Comparison of ENCODE assay signal across 8 cellular contexts in the genomic region with DNA sequence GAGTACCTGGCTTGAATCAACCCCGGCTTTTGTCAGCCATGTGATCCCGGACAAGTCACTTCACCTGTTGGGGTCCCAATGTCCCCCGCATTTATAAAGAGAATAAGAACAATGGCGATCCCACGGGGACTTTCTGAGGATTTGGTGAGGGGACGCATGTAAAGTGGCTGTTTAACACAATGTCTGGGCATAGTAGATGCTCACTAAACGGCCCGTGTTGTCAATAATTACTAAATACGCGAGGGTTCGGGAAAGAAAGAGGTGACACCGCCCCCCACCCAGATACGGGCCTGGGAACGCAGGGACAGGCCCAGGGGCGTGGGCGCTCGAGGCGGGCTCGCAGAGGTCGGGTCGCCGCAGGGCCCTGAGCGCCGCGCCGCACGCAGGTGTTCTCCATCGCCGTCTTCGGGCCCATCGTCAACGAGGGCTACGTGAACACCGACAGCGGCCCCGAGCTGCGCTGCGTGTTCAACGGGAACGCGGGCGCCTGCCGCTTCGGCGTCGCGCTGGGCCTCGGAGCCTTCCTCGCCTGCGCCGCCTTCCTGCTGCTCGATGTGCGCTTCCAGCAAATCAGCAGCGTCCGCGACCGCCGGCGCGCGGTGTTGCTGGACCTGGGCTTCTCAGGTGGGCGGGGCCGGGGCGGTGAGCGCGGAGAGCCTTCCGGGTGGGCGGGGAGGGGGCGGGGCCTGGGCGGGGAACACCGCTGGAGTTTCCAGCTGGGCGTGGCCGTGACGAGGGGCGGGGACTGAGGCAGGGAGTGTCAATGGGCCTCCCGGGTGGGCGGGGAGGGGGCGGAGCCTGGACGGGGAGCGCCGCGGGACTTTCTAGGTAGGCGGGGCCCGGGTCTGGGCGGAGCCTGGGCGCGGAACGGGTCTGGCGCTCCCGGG. TPM values are rescaled to one million over a fixed set of nuclear protein-coding genes. Genes with fewer than 3 reads are reported as not detected.
DNase-seq lines count a peak whose midpoint lies in the region; ATAC-seq and TF ChIP-seq lines count a peak whose summit lies in the region.

No MANE protein-coding gene starts in this region.

- intact Hi-C loops in IMR-90 (cut with micrococcal nuclease) = no loop called here
- intact Hi-C loops in colonic mucosa (cut with DNase I) = no loop called here
- intact Hi-C loops in left colon (cut with DNase I, micrococcal nuclease) = no loop called here

- H3K9ac ChIP-seq in IMR-90 (ENCODE audit: low read depth, low read length) = no peak overlapping the region
- H3K9ac ChIP-seq in colonic mucosa (ENCODE audit: low read depth in 2 of 2, low read length in 2 of 2) = peak overlapping the region in 1 of 2 donors; percentile 66

- H2AK5ac ChIP-seq in IMR-90 (ENCODE audit: low read depth, low read length) = 0 out of 2 replicates have a peak overlapping the region, but pooled peaks have one; percentile 19

- BruUV-seq in IMR-90 (replicated peaks; lab: Mats Ljungman, UMichigan) = no TSS peak

- POLR2A ChIA-PET in IMR-90 (lab: Charles Lee; ENCODE audit: unreplicated experiment) = interaction anchor here (0.6 kb wide), 2 partner anchors 85 to 149 kb away, joined by 3 to 11 read pairs; no protein-coding TSS in a partner anchor

- in situ Hi-C loops in IMR-90 (cut with MboI; ENCODE audit: low sequenced_read_pairs) = no loop called here

- CTCF ChIA-PET in IMR-90 (lab: Yijun Ruan, JAX) = interaction anchor here (1.1 kb wide), 1 partner anchor 11 kb away, joined by 3 read pairs; no protein-coding TSS in a partner anchor

- dilution Hi-C loops in IMR-90 (cut with HindIII; ENCODE audit: low sequenced_read_pairs, unreplicated experiment) = no loop called here

- peaks cover 2% of the 10 kb centered on the region; the same call in 1 of the 2 replicates for H3K9me3 ChIP-seq in IMR-90 (ENCODE audit: control insufficient read depth, insufficient read depth, low read length)
- no peaks in the 10 kb centered on the region for H3K9me3 ChIP-seq in colonic mucosa

- no peaks in the 10 kb centered on the region; the same call in 1 of the 2 replicates for H4K20me1 ChIP-seq in IMR-90 (ENCODE audit: insufficient read depth, low read length)

- H3K27ac ChIP-seq in IMR-90 (ENCODE audit: insufficient read depth, low read length) (no peak overlapping the region), colonic mucosa (peak overlapping the region; percentile 59)

- no peak overlapping the region for H2BK15ac ChIP-seq in IMR-90 (ENCODE audit: low read depth, low read length)

- peaks cover 17% of the 10 kb centered on the region for H3K27me3 ChIP-seq in IMR-90 (ENCODE audit: control insufficient read depth, insufficient read depth, low read length)
- H3K27me3 ChIP-seq in colonic mucosa = peaks cover 23% of the 10 kb centered on the region

- peak overlapping the region; percentile 57; the same call in 1 of the 2 replicates for H3K14ac ChIP-seq in IMR-90 (replicated peaks; ENCODE audit: low read depth, low read length)

- H3K4ac ChIP-seq in IMR-90 (ENCODE audit: low read depth, low read length) = peak overlapping the region; percentile 47

- no peak overlapping the region; the same call in 1 of the 2 replicates for H3K23ac ChIP-seq in IMR-90 (ENCODE audit: low read depth, low read length)

- peaks cover 0 to 21% of the 10 kb centered on the region in 2 experiments; a peak in 3 of 4 replicates for H3K79me1 ChIP-seq in IMR-90 (ENCODE audit: low read depth in 1 of 2, low read length in 2 of 2)

- H3K9me1 ChIP-seq in IMR-90 (ENCODE audit: insufficient read depth, low read length) = peaks cover 25% of the 10 kb centered on the region

- H4K8ac ChIP-seq in IMR-90 (ENCODE audit: low read depth in 2 of 2, low read length in 2 of 2) = peak overlapping the region in 1 of 2 experiments; percentile 94; a peak in 2 of 4 replicates

- H3K36me3 ChIP-seq in IMR-90 (ENCODE audit: control insufficient read depth, insufficient read depth, low read length) (peaks cover 3% of the 10 kb centered on the region; the same call in 1 of the 2 replicates), colonic mucosa (no peaks in the 10 kb centered on the region)

- ATAC-seq in GM21360 (IDR thresholded peaks at IDR 0.05; ENCODE audit: unreplicated experiment) (peak; percentile 42), IMR-90 (ENCODE audit: low read depth) (peak; percentile 95), left colon (peak; percentile 79)

- TF ChIP-seq RAD21 in IMR-90 (IDR thresholded peaks at IDR 0.05; ENCODE audit: low read length) = no peak

- H3K18ac ChIP-seq in IMR-90 (ENCODE audit: low read depth, low read length) = no peak overlapping the region

- H3K4me2 ChIP-seq in IMR-90 (ENCODE audit: low read depth, low read length) = peak overlapping the region; percentile 70

- no peak overlapping the region for H2BK20ac ChIP-seq in IMR-90 (ENCODE audit: low read depth, low read length)

- H2BK120ac ChIP-seq in IMR-90 (ENCODE audit: low read depth, low read length) = peak overlapping the region; percentile 40; the same call in 1 of the 2 replicates

- 12% methylated on average over 28 of the region's 90 CpGs; no CpG with 5 or more reads in 1 of the 2 experiments for WGBS in IMR-90 (ENCODE audit: extremely low coverage in 2 of 2, insufficient read length in 1 of 2), 2 experiments

- no peak for TF ChIP-seq POLR2A in IMR-90 (IDR thresholded peaks at IDR 0.05; ENCODE audit: low read depth, low read length)

- H2AK9ac ChIP-seq in IMR-90 (replicated peaks; ENCODE audit: low read depth, low read length, poor library complexity) = peak overlapping the region; percentile 88

- H4K91ac ChIP-seq in IMR-90 (ENCODE audit: insufficient read depth, low read depth, low read length) = no peak overlapping the region

- no peak overlapping the region for H3K56ac ChIP-seq in IMR-90 (ENCODE audit: extremely low read depth, insufficient read depth, low read length)

- peak overlapping the region; percentile 96 for H2AFZ ChIP-seq in IMR-90 (replicated peaks; ENCODE audit: low read length, poor library complexity)

- H3K4me3 ChIP-seq in IMR-90 (ENCODE audit: insufficient read depth, low read depth, low read length) (peak overlapping the region; percentile 47), colonic mucosa (peak overlapping the region; percentile 23)

- H3K4me1 ChIP-seq in IMR-90 (ENCODE audit: control insufficient read depth, insufficient read depth, low read length) (peaks cover 19% of the 10 kb centered on the region), colonic mucosa (peaks cover 16% of the 10 kb centered on the region)

- DNase-seq in C1 segment of cervical spinal cord (lab: John Stamatoyannopoulos, UW) = peak in 13 of 14 donors; percentile 40 to 88 (median 79)
- DNase-seq in IMR-90 = peak; percentile 83
- peak; percentile 99 for DNase-seq in activated CD4-positive, alpha-beta T cell treated with anti-CD3 and anti-CD28 coated beads, Interleukin-2, amount 50 U/mL, for 1 hour
- DNase-seq in colonic mucosa = peak; percentile 99
- DNase-seq in left colon = peak; percentile 95 to 97
- DNase-seq in stimulated activated CD4-positive, alpha-beta T cell treated with anti-CD3 and anti-CD28 coated beads, Interleukin-1b, Interleukin-23, amount 100 ng/mL, for 1 hour (ENCODE audit: low read depth in 2 of 2) = peak; percentile 99
- no peak for DNase-seq in H4 (ENCODE audit: low spot score)

- no peak for TF ChIP-seq CTCF in IMR-90 (conservative IDR thresholded peaks at IDR 0.05; ENCODE audit: low read depth, low read length)
- TF ChIP-seq CTCF in colonic mucosa (IDR thresholded peaks at IDR 0.05) = no peak

- H2BK5ac ChIP-seq in IMR-90 (ENCODE audit: low read depth, low read length, poor library complexity, severe bottlenecking) = no peak overlapping the region

- H4K5ac ChIP-seq in IMR-90 (ENCODE audit: low read depth, low read length) = peak overlapping the region; percentile 62

TF ChIP-seq in IMR-90, 13 proteins besides CTCF, POLR2A, EP300 and RAD21:
- TF ChIP-seq MAZ (IDR thresholded peaks at IDR 0.05; ENCODE audit: borderline replicate concordance, low read depth, low read length) = 0 out of 2 replicates have a peak, but pooled peaks have one; percentile 3
- TF ChIP-seq MXI1 (IDR thresholded peaks at IDR 0.05; ENCODE audit: borderline replicate concordance, low read depth, low read length) = no peak
- TF ChIP-seq RCOR1 (IDR thresholded peaks at IDR 0.05; ENCODE audit: insufficient replicate concordance, low read length) = no peak

RNA-seq across cellular contexts. Expression of a gene that starts 2.1 kb away (rescaled TPM):
- total RNA-seq in IMR-90 (2012; rRNA removed) = 1.8 and 1.9 TPM in 2 replicates
- 5.8 and 6.6 TPM in 2 replicates for polyA plus RNA-seq in IMR-90 (2012; rRNA removed)
- 4.4 and 11.7 TPM in 2 replicates for polyA plus RNA-seq in IMR-90 (2012; cell fraction: cytosol; rRNA removed)
- polyA plus RNA-seq in IMR-90 (2012; cell fraction: nucleus; rRNA removed; ENCODE audit: low replicate concordance) = 6.9 and 13.6 TPM in 2 replicates
- 1 to 10 TPM; 1.5 to 1.9 TPM for total RNA-seq in colonic mucosa
- 1 to 10 TPM; 1.6 to 3.0 TPM for total RNA-seq in left colon
- 3.4 and 7.7 TPM in 2 replicates for total RNA-seq in H4 (2014; rRNA removed; shearing (Covaris generic))

RNA-seq across cellular contexts. Expression of a gene that starts 7.8 kb away (rescaled TPM):
- 6.8 and 8.6 TPM in 2 replicates for total RNA-seq in IMR-90 (2012; rRNA removed)
- 19.8 and 28.0 TPM in 2 replicates for polyA plus RNA-seq in IMR-90 (2012; rRNA removed)
- polyA plus RNA-seq in IMR-90 (2012; cell fraction: cytosol; rRNA removed) = 10.4 and 16.3 TPM in 2 replicates
- 12.8 and 25.0 TPM in 2 replicates for polyA plus RNA-seq in IMR-90 (2012; cell fraction: nucleus; rRNA removed; ENCODE audit: low replicate concordance)
- total RNA-seq in colonic mucosa = 10 to 100 TPM; 76.6 to 79.5 TPM
- total RNA-seq in left colon = 10 to 100 TPM; 73.7 to 82.3 TPM
- 13.4 and 15.1 TPM in 2 replicates for total RNA-seq in H4 (2014; rRNA removed; shearing (Covaris generic))

RNA-seq across cellular contexts. Expression of a gene that starts 10.6 kb away (rescaled TPM):
- total RNA-seq in IMR-90 (2012; rRNA removed) (not detected in 2 replicates), colonic mucosa (10 to 100 TPM; 43.9 to 80.1 TPM), left colon (10 to 100 TPM; 34.6 to 49.0 TPM)
- polyA plus RNA-seq in IMR-90 (2012; rRNA removed) = 0.32 and 0.56 TPM in 2 replicates
- polyA plus RNA-seq in IMR-90 (2012; cell fraction: cytosol; rRNA removed) = 0.14 TPM in 1 of 2 replicates, not detected in the other
- polyA plus RNA-seq in IMR-90 (2012; cell fraction: nucleus; rRNA removed; ENCODE audit: low replicate concordance) = 2.6 and 8.8 TPM in 2 replicates
- not detected in 2 replicates for total RNA-seq in H4 (2014; rRNA removed; shearing (Covaris generic))

RNA-seq across cellular contexts. Expression of a gene that starts 17.8 kb away (rescaled TPM):
- total RNA-seq in IMR-90 (2012; rRNA removed) (3.4 and 4.4 TPM in 2 replicates), colonic mucosa (10 to 100 TPM; 45.4 to 64.3 TPM), left colon (10 to 100 TPM; 45.8 to 52.8 TPM)
- polyA plus RNA-seq in IMR-90 (2012; rRNA removed) = 36.4 and 40.6 TPM in 2 replicates
- 23.6 and 37.3 TPM in 2 replicates for polyA plus RNA-seq in IMR-90 (2012; cell fraction: cytosol; rRNA removed)
- polyA plus RNA-seq in IMR-90 (2012; cell fraction: nucleus; rRNA removed; ENCODE audit: low replicate concordance) = 98.8 and 225 TPM in 2 replicates
- total RNA-seq in H4 (2014; rRNA removed; shearing (Covaris generic)) = 5.5 and 10.4 TPM in 2 replicates

RNA-seq across cellular contexts. Expression of a gene that starts 20.0 kb away (rescaled TPM):
- 38.5 and 40.3 TPM in 2 replicates for total RNA-seq in IMR-90 (2012; rRNA removed)
- 60.8 and 61.5 TPM in 2 replicates for polyA plus RNA-seq in IMR-90 (2012; rRNA removed)
- polyA plus RNA-seq in IMR-90 (2012; cell fraction: cytosol; rRNA removed) = 48.5 and 64.1 TPM in 2 replicates
- polyA plus RNA-seq in IMR-90 (2012; cell fraction: nucleus; rRNA removed; ENCODE audit: low replicate concordance) = 85.7 and 258 TPM in 2 replicates
- total RNA-seq in colonic mucosa = 10 to 100 TPM; 19.4 to 43.1 TPM
- 10 to 100 TPM; 22.0 to 23.6 TPM for total RNA-seq in left colon
- total RNA-seq in H4 (2014; rRNA removed; shearing (Covaris generic)) = 50.8 and 55.9 TPM in 2 replicates

Comparison
In these comparisons a context has a peak if more than half of its experiments do, and no peak if none do; other contexts are left out.
1. ATAC-seq: peak in every context shown above with its lines; median percentile 95 in IMR-90; 79 in left colon; 42 in GM21360.
2. RNA of a gene that starts 10.6 kb away (total RNA-seq): 43.9 to 80.1 TPM in colonic mucosa and 34.6 to 49.0 TPM in left colon; not detected in IMR-90 and not detected in H4; every median in the first group is over 10 times any median in the second.